ENCODE assay signal across 19 cellular contexts in genomic region chr9:110444911-110445310, GRCh38.
A peak's percentile ranks its signal among the peaks of the same experiment; 100 is the strongest.
DNase-seq lines count a peak whose midpoint lies in the region; ATAC-seq, FAIRE-seq and TF ChIP-seq lines count a peak whose summit lies in the region.
"Had no signal": no experiment of that assay in that cellular context is flagged by ENCODE, and none has a peak within 500 bp of the region (broad histone marks: within the 10 kb centered on the region; RNA-seq: fewer than 3 reads in every experiment).

No MANE protein-coding gene starts in this region.

- H3K9me3 ChIP-seq in mammary epithelial cell (replicated peaks; ENCODE audit: insufficient read depth, low read length): no peaks in the 10 kb centered on the region
- peaks cover 8% of the 10 kb centered on the region for H3K9me3 ChIP-seq in osteoblast (ENCODE audit: low read depth, low read length)
- H3K9me3 ChIP-seq: BE2C, vagina had no signal

- H3K79me2 ChIP-seq in mammary epithelial cell (ENCODE audit: insufficient read depth, low read length) (no peaks in the 10 kb centered on the region), osteoblast (ENCODE audit: insufficient read depth, low read length) (no peaks in the 10 kb centered on the region)

- intact Hi-C loops in mammary epithelial cell (cut with micrococcal nuclease): loop anchor here (5.0 kb wide), 2 partner anchors 132 to 188 kb away; partner anchors contain the start of genes SVEP1 and TXN

- H2AFZ ChIP-seq in mammary epithelial cell (ENCODE audit: low read depth, low read length): no peak overlapping the region
- no peak overlapping the region for H2AFZ ChIP-seq in osteoblast (ENCODE audit: low read length)

- ATAC-seq in GM21360 (IDR thresholded peaks at IDR 0.05; ENCODE audit: unreplicated experiment): no peak
- ATAC-seq: gastroesophageal sphincter; natural killer cell treated with Interleukin-12 subunit alpha and Interleukin-12 subunit beta and Interleukin-15 and Interleukin-18, amount 100 ng/mL, for 72 hours had no signal

- H4K20me1 ChIP-seq in mammary epithelial cell (ENCODE audit: insufficient read depth, low read length) (no peaks in the 10 kb centered on the region), osteoblast (ENCODE audit: insufficient read depth, low read length) (no peaks in the 10 kb centered on the region)

- H3K9ac ChIP-seq in mammary epithelial cell (ENCODE audit: insufficient read depth, low read length): no peak overlapping the region

- no peak for TF ChIP-seq CTCF in mammary epithelial cell (conservative IDR thresholded peaks at IDR 0.05 in 1 of 2, IDR thresholded peaks at IDR 0.05 in 1 of 2; ENCODE audit: extremely low read depth in 1 of 2, insufficient read depth in 1 of 2, low read depth in 1 of 2, low read length in 2 of 2)
- TF ChIP-seq CTCF in osteoblast (IDR thresholded peaks at IDR 0.05; ENCODE audit: extremely low read depth, low read depth, low read length): no peak

- BruUV-seq in mammary epithelial cell (replicated peaks; lab: Mats Ljungman, UMichigan): no TSS peak

- in situ Hi-C loops in mammary epithelial cell (cut with MboI; ENCODE audit: low sequenced_read_pairs in 2 of 2): loop anchor here (10.0 kb wide), 1 partner anchor 180 kb away; no protein-coding TSS in a partner anchor

- H3K27me3 ChIP-seq in mammary epithelial cell (ENCODE audit: insufficient read depth, low read length) (no peaks in the 10 kb centered on the region), osteoblast (ENCODE audit: insufficient read depth, low read length) (no peaks in the 10 kb centered on the region)
- H3K27me3 ChIP-seq: BE2C, gastroesophageal sphincter, vagina had no signal

- WGBS in mammary epithelial cell (ENCODE audit: low coverage, missing lambda C conversion rate): 92% methylated on average over 1 of the region's 6 CpGs

- H3K27ac ChIP-seq in mammary epithelial cell (ENCODE audit: insufficient read depth, low read depth, low read length): no peak overlapping the region
- H3K27ac ChIP-seq in osteoblast (ENCODE audit: low read depth, low read length): peak overlapping the region; percentile 88
- H3K27ac ChIP-seq: gastroesophageal sphincter, vagina had no signal

- no peak for FAIRE-seq in HTR-8/SVneo (lab: Jason Lieb, UNC)
- FAIRE-seq: RCC 7860 had no signal

- H3K4me1 ChIP-seq in mammary epithelial cell (ENCODE audit: insufficient read depth, low read length) (peaks cover 18% of the 10 kb centered on the region), osteoblast (ENCODE audit: insufficient read depth, low read length) (peaks cover 48% of the 10 kb centered on the region)
- H3K4me1 ChIP-seq: BE2C, gastroesophageal sphincter, vagina had no signal

- H3K4me3 ChIP-seq in mammary epithelial cell (replicated peaks in 1 of 3; ENCODE audit: insufficient read depth in 1 of 3, low read depth in 2 of 3, low read length in 3 of 3) (no peak overlapping the region), osteoblast (ENCODE audit: insufficient read depth, low read length) (no peak overlapping the region)
- H3K4me3 ChIP-seq: gastroesophageal sphincter, lung, vagina had no signal

- CTCF ChIA-PET in mammary epithelial cell (lab: Charles Lee; ENCODE audit: low non-redundant PET): no interaction called here

- dilution Hi-C loops in mammary epithelial cell (cut with HindIII; ENCODE audit: low sequenced_read_pairs): no loop called here

- DNase-seq in AG20443 (ENCODE audit: low spot score) (peak; percentile 67), LoVo (ENCODE audit: low spot score) (peak; percentile 18), mammary epithelial cell (peak; percentile 16), osteoblast (ENCODE audit: insufficient read length, low spot score, missing footprints) (no peak), RKO (ENCODE audit: low spot score) (no peak), HTR-8/SVneo (ENCODE audit: insufficient read length, low spot score) (no peak)
- no peak for DNase-seq in activated T-cell treated with anti-CD3 and anti-CD28 coated beads, Interleukin-2, amount 50 U/mL, for 48 hours
- DNase-seq: activated T-cell treated with anti-CD3 and anti-CD28 coated beads, Interleukin-2, amount 50 U/mL, for 24 hours; BE2C; central memory CD4-positive, alpha-beta T cell; endodermal cell; NCI-H1417; NCI-H774 had no signal

- H3K4me2 ChIP-seq in mammary epithelial cell (ENCODE audit: insufficient read depth, low read depth, low read length): no peak overlapping the region
- no peak overlapping the region for H3K4me2 ChIP-seq in osteoblast (ENCODE audit: insufficient read depth, low read length)

- H3K36me3 ChIP-seq in mammary epithelial cell (ENCODE audit: insufficient read depth, low read length) (no peaks in the 10 kb centered on the region), osteoblast (ENCODE audit: insufficient read depth, low read length) (peaks cover 46% of the 10 kb centered on the region)
- H3K36me3 ChIP-seq: BE2C had no signal

Comparison
In these comparisons a context has a peak if more than half of its experiments do, and no peak if none do; other contexts are left out.
1. DNase-seq: peak in AG20443 (single experiment), LoVo (single experiment) and mammary epithelial cell (single experiment); none in osteoblast (single experiment), RKO (single experiment), activated T-cell treated with anti-CD3 and anti-CD28 coated beads, Interleukin-2, amount 50 U/mL, for 48 hours (0 of 2) and HTR-8/SVneo (single experiment).